ENCODE assay signal across 15 cellular contexts in genomic region chr17:37039269-37039668, GRCh38.
"Had no signal": no experiment of that assay in that cellular context is flagged by ENCODE, and none has a peak within 500 bp of the region (broad histone marks: within the 10 kb centered on the region; RNA-seq: fewer than 3 reads in every experiment).

No MANE protein-coding gene starts in this region.

- H3K27ac ChIP-seq: cardiac muscle cell, heart right ventricle, testis had no signal

- H3K9me3 ChIP-seq: heart right ventricle, testis had no signal

- H3K4me1 ChIP-seq: heart right ventricle, testis had no signal

- H3K36me3 ChIP-seq: cardiac muscle cell had no signal

- ATAC-seq: activated CD8-positive, alpha-beta T cell treated with anti-CD3 and anti-CD28 coated beads, Interleukin-2, amount 10 ng/mL, durations not matched to agents 7 days and 5 days; heart right ventricle; left lobe of liver had no signal

- H3K4me3 ChIP-seq: cardiac muscle cell, heart right ventricle, testis had no signal

- H3K27me3 Mint-ChIP-seq: stimulated activated naive CD8-positive, alpha-beta T cell treated with anti-CD3 and anti-CD28 coated beads, Interleukin-15, Interleukin-2, amounts not matched to agents 100 ng/mL and 50 ng/mL, for 24 hours had no signal

- H3K27ac Mint-ChIP-seq: activated CD8-positive, alpha-beta T cell treated with anti-CD3 and anti-CD28 coated beads, Interleukin-2, amount 10 ng/mL, durations not matched to agents 7 days and 5 days; activated naive CD4-positive, alpha-beta T cell treated with anti-CD3 and anti-CD28 coated beads for 36 hours; activated T-helper 1 cell treated with anti-CD3 and anti-CD28 coated beads, Interleukin-12 subunit alpha, Interleukin-12 subunit beta, Interleukin-2, Interleukin-4 antibody, amounts not matched to agents 30 ng/mL and 10 ng/mL and 1 ng/mL, durations not matched to agents 14 hours and 24 hours and 36 hours; nephron; stimulated activated naive CD8-positive, alpha-beta T cell treated with anti-CD3 and anti-CD28 coated beads, Interleukin-15, Interleukin-2, amounts not matched to agents 100 ng/mL and 50 ng/mL, for 24 hours had no signal

- H3K4me3 Mint-ChIP-seq: activated CD8-positive, alpha-beta T cell treated with anti-CD3 and anti-CD28 coated beads, Interleukin-2, amount 10 ng/mL, durations not matched to agents 7 days and 5 days; activated naive CD4-positive, alpha-beta T cell treated with anti-CD3 and anti-CD28 coated beads for 36 hours; activated T-helper 1 cell treated with anti-CD3 and anti-CD28 coated beads, Interleukin-12 subunit alpha, Interleukin-12 subunit beta, Interleukin-2, Interleukin-4 antibody, amounts not matched to agents 30 ng/mL and 10 ng/mL and 1 ng/mL, durations not matched to agents 14 hours and 24 hours and 36 hours; nephron; stimulated activated naive CD8-positive, alpha-beta T cell treated with anti-CD3 and anti-CD28 coated beads, Interleukin-15, Interleukin-2, amounts not matched to agents 100 ng/mL and 50 ng/mL, for 24 hours had no signal

- DNase-seq: activated CD4-positive, alpha-beta T cell treated with anti-CD3 and anti-CD28 coated beads for 48 hours; activated CD8-positive, alpha-beta memory T cell treated with anti-CD3 and anti-CD28 coated beads, Interleukin-2, amount 50 U/mL, for 48 hours; activated CD8-positive, alpha-beta T cell treated with anti-CD3 and anti-CD28 coated beads, Interleukin-2, amount 10 ng/mL, durations not matched to agents 7 days and 5 days; activated naive CD4-positive, alpha-beta T cell treated with anti-CD3 and anti-CD28 coated beads for 36 hours; heart right ventricle; mammary epithelial cell; stimulated activated CD4-positive, alpha-beta T cell treated with anti-CD3 and anti-CD28 coated beads, Interleukin-12 subunit alpha, Interleukin-12 subunit beta, amount 100 ng/mL, for 4 hours; stimulated activated CD4-positive, alpha-beta T cell treated with anti-CD3 and anti-CD28 coated beads, Interleukin-4, amount 100 ng/mL, for 1 hour; stimulated activated CD8-positive, alpha-beta memory T cell treated with anti-CD3 and anti-CD28 coated beads, Interleukin-4, amount 100 ng/mL, for 48 hours; testis had no signal

- H3K27me3 ChIP-seq: cardiac muscle cell, heart right ventricle, testis had no signal

- H3K9me3 Mint-ChIP-seq: activated naive CD4-positive, alpha-beta T cell treated with anti-CD3 and anti-CD28 coated beads for 36 hours; activated T-helper 1 cell treated with anti-CD3 and anti-CD28 coated beads, Interleukin-12 subunit alpha, Interleukin-12 subunit beta, Interleukin-2, Interleukin-4 antibody, amounts not matched to agents 30 ng/mL and 10 ng/mL and 1 ng/mL, durations not matched to agents 14 hours and 24 hours and 36 hours; nephron; stimulated activated naive CD8-positive, alpha-beta T cell treated with anti-CD3 and anti-CD28 coated beads, Interleukin-15, Interleukin-2, amounts not matched to agents 100 ng/mL and 50 ng/mL, for 24 hours had no signal
